In the genomic region with DNA sequence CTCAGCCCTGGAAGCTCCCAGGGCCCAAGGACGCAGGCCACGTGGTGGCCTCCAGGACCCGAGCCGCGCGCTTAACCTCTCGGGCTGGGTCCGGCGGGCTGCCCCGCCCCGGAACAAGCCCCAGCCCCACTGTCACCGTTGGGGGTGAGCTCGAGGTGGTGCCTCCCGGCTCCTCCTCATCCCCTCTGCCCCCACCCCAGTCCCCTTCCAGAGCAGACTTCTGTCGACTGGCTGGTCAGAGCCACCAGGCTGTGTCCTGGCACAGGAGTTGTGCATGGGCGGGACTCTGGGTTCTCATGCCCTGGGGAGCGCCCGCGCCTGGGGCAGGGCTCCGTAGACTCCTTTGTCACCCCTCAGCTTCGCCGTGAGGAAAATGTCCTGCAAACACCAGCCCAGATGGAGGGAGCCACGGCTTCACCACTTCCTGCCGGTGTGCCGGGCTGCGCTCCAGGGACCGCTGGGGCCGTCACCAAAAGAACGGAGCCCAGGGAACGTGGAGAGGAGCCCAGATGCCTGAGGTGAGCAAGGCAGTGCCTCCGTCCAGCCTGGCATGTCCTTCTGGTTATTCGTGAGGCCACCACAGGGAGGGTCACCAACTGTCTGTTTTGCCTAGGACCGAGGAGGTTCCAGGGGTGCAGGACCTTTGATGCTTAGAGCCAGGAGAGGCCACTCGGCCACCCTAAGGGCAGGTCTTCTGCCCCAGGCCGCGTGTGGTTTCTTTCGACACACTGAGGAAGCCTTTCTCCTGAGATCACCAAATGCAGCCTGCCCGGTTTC, we compare ENCODE assay signal across 1 cellular context.
TF ChIP-seq lines count a peak whose summit lies in the region.

No MANE protein-coding gene starts in this region.

TF ChIP-seq in HepG2, 621 proteins besides CTCF, POLR2A, EP300 and RAD21 (continued from another document and continues in another):
- TF ChIP-seq, protein P1, sequence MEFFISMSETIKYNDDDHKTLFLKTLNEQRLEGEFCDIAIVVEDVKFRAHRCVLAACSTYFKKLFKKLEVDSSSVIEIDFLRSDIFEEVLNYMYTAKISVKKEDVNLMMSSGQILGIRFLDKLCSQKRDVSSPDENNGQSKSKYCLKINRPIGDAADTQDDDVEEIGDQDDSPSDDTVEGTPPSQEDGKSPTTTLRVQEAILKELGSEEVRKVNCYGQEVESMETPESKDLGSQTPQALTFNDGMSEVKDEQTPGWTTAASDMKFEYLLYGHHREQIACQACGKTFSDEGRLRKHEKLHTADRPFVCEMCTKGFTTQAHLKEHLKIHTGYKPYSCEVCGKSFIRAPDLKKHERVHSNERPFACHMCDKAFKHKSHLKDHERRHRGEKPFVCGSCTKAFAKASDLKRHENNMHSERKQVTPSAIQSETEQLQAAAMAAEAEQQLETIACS (CRISPR knock-in tag; IDR thresholded peaks at IDR 0.05): 0 out of 2 replicates have a peak, but pooled peaks have one; percentile 40
- TF ChIP-seq ZNF614 (CRISPR knock-in tag; IDR thresholded peaks at IDR 0.05; ENCODE audit: borderline replicate concordance) (no peak), ZBTB21 (CRISPR knock-in tag; IDR thresholded peaks at IDR 0.05) (no peak), HIVEP1 (CRISPR knock-in tag; IDR thresholded peaks at IDR 0.05) (no peak), SMYD3 (CRISPR knock-in tag; IDR thresholded peaks at IDR 0.05) (no peak), TBL1XR1 (IDR thresholded peaks at IDR 0.05; ENCODE audit: borderline replicate concordance, low read length, partially characterized antibody) (no peak), ZNF816 (CRISPR knock-in tag; IDR thresholded peaks at IDR 0.05; ENCODE audit: borderline replicate concordance) (0 out of 2 replicates have a peak, but pooled peaks have one; percentile 52), SMAD1 (CRISPR knock-in tag; IDR thresholded peaks at IDR 0.05; ENCODE audit: borderline replicate concordance, low read depth) (0 out of 2 replicates have a peak, but pooled peaks have one; percentile 38), U2AF2 (IDR thresholded peaks at IDR 0.05; ENCODE audit: low read depth, low read length) (no peak), NFYC (CRISPR knock-in tag; IDR thresholded peaks at IDR 0.05) (no peak), HCFC1 (IDR thresholded peaks at IDR 0.05; ENCODE audit: low read depth, low read length) (no peak), MIER2 (CRISPR knock-in tag; IDR thresholded peaks at IDR 0.05) (no peak), ZNF747 (CRISPR knock-in tag; IDR thresholded peaks at IDR 0.05; ENCODE audit: borderline replicate concordance) (peak; percentile 67; the same call in 1 of the 2 replicates), FOXA3 (CRISPR knock-in tag; IDR thresholded peaks at IDR 0.05) (no peak; the same call in 1 of the 2 replicates), ZNF562 (CRISPR knock-in tag; IDR thresholded peaks at IDR 0.05; ENCODE audit: borderline replicate concordance) (no peak), CBX1 (IDR thresholded peaks at IDR 0.05; ENCODE audit: low read depth) (no peak), SOX6 (IDR thresholded peaks at IDR 0.05) (no peak), SOX6 (CRISPR knock-in tag; IDR thresholded peaks at IDR 0.05) (peak; percentile 49), POLR2AphosphoS5 (IDR thresholded peaks at IDR 0.05; ENCODE audit: low read depth, low read length) (peak; percentile 51), PAF1 (CRISPR knock-in tag; IDR thresholded peaks at IDR 0.05) (no peak), EZH2 (conservative IDR thresholded peaks at IDR 0.05; ENCODE audit: low read depth, low read length) (no peak), SETDB1 (CRISPR knock-in tag; IDR thresholded peaks at IDR 0.05; ENCODE audit: borderline replicate concordance) (no peak), ZNF703 (CRISPR knock-in tag; IDR thresholded peaks at IDR 0.05; ENCODE audit: borderline replicate concordance) (no peak), ZFYVE20 (CRISPR knock-in tag; IDR thresholded peaks at IDR 0.05; ENCODE audit: borderline replicate concordance, low read depth) (no peak), GTF2F1 (IDR thresholded peaks at IDR 0.05; ENCODE audit: low read length) (no peak), SIX1 (CRISPR knock-in tag; IDR thresholded peaks at IDR 0.05; ENCODE audit: borderline replicate concordance) (0 out of 2 replicates have a peak, but pooled peaks have one; percentile 15), ADNP (CRISPR knock-in tag; IDR thresholded peaks at IDR 0.05) (no peak), HNRNPH1 (optimal IDR thresholded peaks at IDR 0.05; ENCODE audit: low read depth, low read length) (no peak), KLF16 (CRISPR knock-in tag; IDR thresholded peaks at IDR 0.05) (peak in 1 of 2 experiments; percentile 52; a peak in 1 of 4 replicates), FOXP1 (IDR thresholded peaks at IDR 0.05) (no peak), FOXP1 (CRISPR knock-in tag; IDR thresholded peaks at IDR 0.05) (no peak), ZNF775 (CRISPR knock-in tag; IDR thresholded peaks at IDR 0.05; ENCODE audit: borderline replicate concordance) (no peak)
- TF ChIP-seq, protein P2, sequence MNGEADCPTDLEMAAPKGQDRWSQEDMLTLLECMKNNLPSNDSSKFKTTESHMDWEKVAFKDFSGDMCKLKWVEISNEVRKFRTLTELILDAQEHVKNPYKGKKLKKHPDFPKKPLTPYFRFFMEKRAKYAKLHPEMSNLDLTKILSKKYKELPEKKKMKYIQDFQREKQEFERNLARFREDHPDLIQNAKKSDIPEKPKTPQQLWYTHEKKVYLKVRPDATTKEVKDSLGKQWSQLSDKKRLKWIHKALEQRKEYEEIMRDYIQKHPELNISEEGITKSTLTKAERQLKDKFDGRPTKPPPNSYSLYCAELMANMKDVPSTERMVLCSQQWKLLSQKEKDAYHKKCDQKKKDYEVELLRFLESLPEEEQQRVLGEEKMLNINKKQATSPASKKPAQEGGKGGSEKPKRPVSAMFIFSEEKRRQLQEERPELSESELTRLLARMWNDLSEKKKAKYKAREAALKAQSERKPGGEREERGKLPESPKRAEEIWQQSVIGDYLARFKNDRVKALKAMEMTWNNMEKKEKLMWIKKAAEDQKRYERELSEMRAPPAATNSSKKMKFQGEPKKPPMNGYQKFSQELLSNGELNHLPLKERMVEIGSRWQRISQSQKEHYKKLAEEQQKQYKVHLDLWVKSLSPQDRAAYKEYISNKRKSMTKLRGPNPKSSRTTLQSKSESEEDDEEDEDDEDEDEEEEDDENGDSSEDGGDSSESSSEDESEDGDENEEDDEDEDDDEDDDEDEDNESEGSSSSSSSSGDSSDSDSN (CRISPR knock-in tag; IDR thresholded peaks at IDR 0.05): peak; percentile 78
- TF ChIP-seq, protein P3, sequence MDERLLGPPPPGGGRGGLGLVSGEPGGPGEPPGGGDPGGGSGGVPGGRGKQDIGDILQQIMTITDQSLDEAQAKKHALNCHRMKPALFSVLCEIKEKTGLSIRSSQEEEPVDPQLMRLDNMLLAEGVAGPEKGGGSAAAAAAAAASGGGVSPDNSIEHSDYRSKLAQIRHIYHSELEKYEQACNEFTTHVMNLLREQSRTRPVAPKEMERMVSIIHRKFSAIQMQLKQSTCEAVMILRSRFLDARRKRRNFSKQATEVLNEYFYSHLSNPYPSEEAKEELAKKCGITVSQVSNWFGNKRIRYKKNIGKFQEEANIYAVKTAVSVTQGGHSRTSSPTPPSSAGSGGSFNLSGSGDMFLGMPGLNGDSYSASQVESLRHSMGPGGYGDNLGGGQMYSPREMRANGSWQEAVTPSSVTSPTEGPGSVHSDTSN (CRISPR knock-in tag; IDR thresholded peaks at IDR 0.05): no peak
- TF ChIP-seq, protein P4, sequence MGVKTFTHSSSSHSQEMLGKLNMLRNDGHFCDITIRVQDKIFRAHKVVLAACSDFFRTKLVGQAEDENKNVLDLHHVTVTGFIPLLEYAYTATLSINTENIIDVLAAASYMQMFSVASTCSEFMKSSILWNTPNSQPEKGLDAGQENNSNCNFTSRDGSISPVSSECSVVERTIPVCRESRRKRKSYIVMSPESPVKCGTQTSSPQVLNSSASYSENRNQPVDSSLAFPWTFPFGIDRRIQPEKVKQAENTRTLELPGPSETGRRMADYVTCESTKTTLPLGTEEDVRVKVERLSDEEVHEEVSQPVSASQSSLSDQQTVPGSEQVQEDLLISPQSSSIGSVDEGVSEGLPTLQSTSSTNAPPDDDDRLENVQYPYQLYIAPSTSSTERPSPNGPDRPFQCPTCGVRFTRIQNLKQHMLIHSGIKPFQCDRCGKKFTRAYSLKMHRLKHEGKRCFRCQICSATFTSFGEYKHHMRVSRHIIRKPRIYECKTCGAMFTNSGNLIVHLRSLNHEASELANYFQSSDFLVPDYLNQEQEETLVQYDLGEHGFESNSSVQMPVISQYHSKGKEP (CRISPR knock-in tag; IDR thresholded peaks at IDR 0.05): no peak
- TF ChIP-seq, protein P5, sequence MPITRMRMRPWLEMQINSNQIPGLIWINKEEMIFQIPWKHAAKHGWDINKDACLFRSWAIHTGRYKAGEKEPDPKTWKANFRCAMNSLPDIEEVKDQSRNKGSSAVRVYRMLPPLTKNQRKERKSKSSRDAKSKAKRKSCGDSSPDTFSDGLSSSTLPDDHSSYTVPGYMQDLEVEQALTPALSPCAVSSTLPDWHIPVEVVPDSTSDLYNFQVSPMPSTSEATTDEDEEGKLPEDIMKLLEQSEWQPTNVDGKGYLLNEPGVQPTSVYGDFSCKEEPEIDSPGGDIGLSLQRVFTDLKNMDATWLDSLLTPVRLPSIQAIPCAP (CRISPR knock-in tag; IDR thresholded peaks at IDR 0.05; ENCODE audit: low read depth): no peak
- TF ChIP-seq, protein P6, sequence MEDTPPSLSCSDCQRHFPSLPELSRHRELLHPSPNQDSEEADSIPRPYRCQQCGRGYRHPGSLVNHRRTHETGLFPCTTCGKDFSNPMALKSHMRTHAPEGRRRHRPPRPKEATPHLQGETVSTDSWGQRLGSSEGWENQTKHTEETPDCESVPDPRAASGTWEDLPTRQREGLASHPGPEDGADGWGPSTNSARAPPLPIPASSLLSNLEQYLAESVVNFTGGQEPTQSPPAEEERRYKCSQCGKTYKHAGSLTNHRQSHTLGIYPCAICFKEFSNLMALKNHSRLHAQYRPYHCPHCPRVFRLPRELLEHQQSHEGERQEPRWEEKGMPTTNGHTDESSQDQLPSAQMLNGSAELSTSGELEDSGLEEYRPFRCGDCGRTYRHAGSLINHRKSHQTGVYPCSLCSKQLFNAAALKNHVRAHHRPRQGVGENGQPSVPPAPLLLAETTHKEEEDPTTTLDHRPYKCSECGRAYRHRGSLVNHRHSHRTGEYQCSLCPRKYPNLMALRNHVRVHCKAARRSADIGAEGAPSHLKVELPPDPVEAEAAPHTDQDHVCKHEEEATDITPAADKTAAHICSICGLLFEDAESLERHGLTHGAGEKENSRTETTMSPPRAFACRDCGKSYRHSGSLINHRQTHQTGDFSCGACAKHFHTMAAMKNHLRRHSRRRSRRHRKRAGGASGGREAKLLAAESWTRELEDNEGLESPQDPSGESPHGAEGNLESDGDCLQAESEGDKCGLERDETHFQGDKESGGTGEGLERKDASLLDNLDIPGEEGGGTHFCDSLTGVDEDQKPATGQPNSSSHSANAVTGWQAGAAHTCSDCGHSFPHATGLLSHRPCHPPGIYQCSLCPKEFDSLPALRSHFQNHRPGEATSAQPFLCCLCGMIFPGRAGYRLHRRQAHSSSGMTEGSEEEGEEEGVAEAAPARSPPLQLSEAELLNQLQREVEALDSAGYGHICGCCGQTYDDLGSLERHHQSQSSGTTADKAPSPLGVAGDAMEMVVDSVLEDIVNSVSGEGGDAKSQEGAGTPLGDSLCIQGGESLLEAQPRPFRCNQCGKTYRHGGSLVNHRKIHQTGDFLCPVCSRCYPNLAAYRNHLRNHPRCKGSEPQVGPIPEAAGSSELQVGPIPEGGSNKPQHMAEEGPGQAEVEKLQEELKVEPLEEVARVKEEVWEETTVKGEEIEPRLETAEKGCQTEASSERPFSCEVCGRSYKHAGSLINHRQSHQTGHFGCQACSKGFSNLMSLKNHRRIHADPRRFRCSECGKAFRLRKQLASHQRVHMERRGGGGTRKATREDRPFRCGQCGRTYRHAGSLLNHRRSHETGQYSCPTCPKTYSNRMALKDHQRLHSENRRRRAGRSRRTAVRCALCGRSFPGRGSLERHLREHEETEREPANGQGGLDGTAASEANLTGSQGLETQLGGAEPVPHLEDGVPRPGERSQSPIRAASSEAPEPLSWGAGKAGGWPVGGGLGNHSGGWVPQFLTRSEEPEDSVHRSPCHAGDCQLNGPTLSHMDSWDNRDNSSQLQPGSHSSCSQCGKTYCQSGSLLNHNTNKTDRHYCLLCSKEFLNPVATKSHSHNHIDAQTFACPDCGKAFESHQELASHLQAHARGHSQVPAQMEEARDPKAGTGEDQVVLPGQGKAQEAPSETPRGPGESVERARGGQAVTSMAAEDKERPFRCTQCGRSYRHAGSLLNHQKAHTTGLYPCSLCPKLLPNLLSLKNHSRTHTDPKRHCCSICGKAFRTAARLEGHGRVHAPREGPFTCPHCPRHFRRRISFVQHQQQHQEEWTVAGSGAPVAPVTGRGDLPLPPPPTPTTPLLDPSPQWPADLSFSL (CRISPR knock-in tag; IDR thresholded peaks at IDR 0.05): no peak
- TF ChIP-seq, protein P7, sequence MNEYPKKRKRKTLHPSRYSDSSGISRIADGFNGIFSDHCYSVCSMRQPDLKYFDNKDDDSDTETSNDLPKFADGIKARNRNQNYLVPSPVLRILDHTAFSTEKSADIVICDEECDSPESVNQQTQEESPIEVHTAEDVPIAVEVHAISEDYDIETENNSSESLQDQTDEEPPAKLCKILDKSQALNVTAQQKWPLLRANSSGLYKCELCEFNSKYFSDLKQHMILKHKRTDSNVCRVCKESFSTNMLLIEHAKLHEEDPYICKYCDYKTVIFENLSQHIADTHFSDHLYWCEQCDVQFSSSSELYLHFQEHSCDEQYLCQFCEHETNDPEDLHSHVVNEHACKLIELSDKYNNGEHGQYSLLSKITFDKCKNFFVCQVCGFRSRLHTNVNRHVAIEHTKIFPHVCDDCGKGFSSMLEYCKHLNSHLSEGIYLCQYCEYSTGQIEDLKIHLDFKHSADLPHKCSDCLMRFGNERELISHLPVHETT (CRISPR knock-in tag; conservative IDR thresholded peaks at IDR 0.05): no peak
- TF ChIP-seq, protein P8, sequence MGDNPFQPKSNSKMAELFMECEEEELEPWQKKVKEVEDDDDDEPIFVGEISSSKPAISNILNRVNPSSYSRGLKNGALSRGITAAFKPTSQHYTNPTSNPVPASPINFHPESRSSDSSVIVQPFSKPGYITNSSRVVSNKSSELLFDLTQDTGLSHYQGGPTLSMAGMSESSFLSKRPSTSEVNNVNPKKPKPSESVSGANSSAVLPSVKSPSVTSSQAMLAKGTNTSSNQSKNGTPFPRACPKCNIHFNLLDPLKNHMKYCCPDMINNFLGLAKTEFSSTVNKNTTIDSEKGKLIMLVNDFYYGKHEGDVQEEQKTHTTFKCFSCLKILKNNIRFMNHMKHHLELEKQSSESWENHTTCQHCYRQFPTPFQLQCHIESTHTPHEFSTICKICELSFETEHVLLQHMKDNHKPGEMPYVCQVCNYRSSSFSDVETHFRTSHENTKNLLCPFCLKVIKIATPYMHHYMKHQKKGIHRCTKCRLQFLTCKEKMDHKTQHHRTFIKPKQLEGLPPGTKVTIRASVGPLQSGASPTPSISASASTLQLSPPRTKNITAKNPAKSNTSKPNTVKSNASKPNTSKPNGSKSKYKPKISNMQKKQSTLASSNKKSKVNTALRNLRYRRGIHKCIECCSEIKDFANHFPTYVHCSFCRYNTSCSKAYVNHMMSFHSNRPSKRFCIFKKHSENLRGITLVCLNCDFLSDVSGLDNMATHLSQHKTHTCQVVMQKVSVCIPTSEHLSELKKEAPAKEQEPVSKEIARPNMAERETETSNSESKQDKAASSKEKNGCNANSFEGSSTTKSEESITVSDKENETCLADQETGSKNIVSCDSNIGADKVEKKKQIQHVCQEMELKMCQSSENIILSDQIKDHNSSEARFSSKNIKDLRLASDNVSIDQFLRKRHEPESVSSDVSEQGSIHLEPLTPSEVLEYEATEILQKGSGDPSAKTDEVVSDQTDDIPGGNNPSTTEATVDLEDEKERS (CRISPR knock-in tag; IDR thresholded peaks at IDR 0.05): no peak
